In genomic region chr19:43526884-43527859, GRCh38 we compare ENCODE assay signal across 8 cellular contexts. TPM values are rescaled to one million over a fixed set of nuclear protein-coding genes. Genes with fewer than 3 reads are reported as not detected.
DNase-seq lines count a peak whose midpoint lies in the region; ATAC-seq, FAIRE-seq and TF ChIP-seq lines count a peak whose summit lies in the region.

TSS of gene ETHE1 (minus strand) at chr19:43527201. CDS start at chr19:43527177, 24 bp downstream.

- no peaks in the 10 kb centered on the region for H3K9me3 ChIP-seq in MM.1S (replicated peaks; ENCODE audit: insufficient read depth, low read length)

- H3K4me3 ChIP-seq in MM.1S (ENCODE audit: low read length) = peak within 1 kb of the TSS; percentile 98

- peak; percentile 73 for DNase-seq in DMS53 (lab: John Stamatoyannopoulos, UW)
- DNase-seq in MM.1S = peak; percentile 81
- DNase-seq in amniotic epithelial cell (ENCODE audit: low read depth) = peak; percentile 44
- DNase-seq in left cardiac atrium = peak; percentile 90
- DNase-seq in posterior cingulate gyrus = peak; percentile 69 to 98 (median 84)
- DNase-seq in urothelium cell line (ENCODE audit: low spot score) = peak; percentile 91

- TF ChIP-seq CTCF in MM.1S (IDR thresholded peaks at IDR 0.05; ENCODE audit: low read length) = no peak

- peak within 1 kb of the TSS; percentile 98 for H2AFZ ChIP-seq in MM.1S (ENCODE audit: low read length)

- H3K27me3 ChIP-seq in MM.1S (replicated peaks; ENCODE audit: insufficient read depth, low read length) = no peaks in the 10 kb centered on the region

- H4K20me1 ChIP-seq in MM.1S (ENCODE audit: insufficient read depth, low read length) = no peaks in the 10 kb centered on the region

- H3K9ac ChIP-seq in MM.1S (ENCODE audit: low read length) = peak within 1 kb of the TSS; percentile 68; the same call in 1 of the 2 replicates

- ATAC-seq in GM21723 (IDR thresholded peaks at IDR 0.05; ENCODE audit: unreplicated experiment) = peak; percentile 68
- ATAC-seq in left cardiac atrium = peak; percentile 92 to 94

- peaks cover 12% of the 10 kb centered on the region for H3K4me1 ChIP-seq in MM.1S (ENCODE audit: low read length)

- no peaks in the 10 kb centered on the region for H3K9me2 ChIP-seq in MM.1S (replicated peaks; ENCODE audit: insufficient read depth, low read length)

- no peak for FAIRE-seq in urothelium cell line (lab: Jason Lieb, UNC)

- no peaks in the 10 kb centered on the region for H3K36me3 ChIP-seq in MM.1S (replicated peaks; ENCODE audit: insufficient read depth, low read length)

- H3K4me2 ChIP-seq in MM.1S (ENCODE audit: low read depth, low read length) = peak within 1 kb of the TSS; percentile 98

- peaks cover 14% of the 10 kb centered on the region for H3F3A ChIP-seq in MM.1S (ENCODE audit: insufficient read depth, low read length)

- intact Hi-C loops in T-helper 1 cell treated with Interleukin-12 subunit alpha and Interleukin-12 subunit beta and Interleukin-4 antibody, amounts not matched to agents 30 ng/mL and 1 ng/mL, for 36 hours (cut with micrococcal nuclease) = loop anchor here (1.0 to 5.0 kb wide), 4 partner anchors 8 to 1980 kb away; partner anchors contain the start of genes VASP and ZNF428
- intact Hi-C loops in left cardiac atrium (cut with DNase I) (no loop called here), posterior cingulate gyrus (cut with DNase I) (no loop called here)

- H3K79me2 ChIP-seq in MM.1S (ENCODE audit: low read length) = peaks cover 5% of the 10 kb centered on the region; the same call in 1 of the 2 replicates

- H3K27ac ChIP-seq in MM.1S (ENCODE audit: low read length) = peak within 1 kb of the TSS; percentile 45; the same call in 1 of the 2 replicates

RNA-seq across cellular contexts. Expression of gene ETHE1, which starts in this region (rescaled TPM):
- 62.8 and 64.6 TPM in 2 replicates for total RNA-seq in T-helper 1 cell treated with Interleukin-12 subunit alpha and Interleukin-12 subunit beta and Interleukin-4 antibody, amounts not matched to agents 30 ng/mL and 1 ng/mL, for 36 hours
- 10 to 100 TPM; 13.7 to 17.9 TPM for total RNA-seq in left cardiac atrium

Comparison
In these comparisons a context has a peak if more than half of its experiments do, and no peak if none do; other contexts are left out.
1. Peak in every context shown above with its lines: DNase-seq, ATAC-seq, H3K4me3 ChIP-seq and H3K27ac ChIP-seq.